ENCODE assay signal across 8 cellular contexts in the genomic region with DNA sequence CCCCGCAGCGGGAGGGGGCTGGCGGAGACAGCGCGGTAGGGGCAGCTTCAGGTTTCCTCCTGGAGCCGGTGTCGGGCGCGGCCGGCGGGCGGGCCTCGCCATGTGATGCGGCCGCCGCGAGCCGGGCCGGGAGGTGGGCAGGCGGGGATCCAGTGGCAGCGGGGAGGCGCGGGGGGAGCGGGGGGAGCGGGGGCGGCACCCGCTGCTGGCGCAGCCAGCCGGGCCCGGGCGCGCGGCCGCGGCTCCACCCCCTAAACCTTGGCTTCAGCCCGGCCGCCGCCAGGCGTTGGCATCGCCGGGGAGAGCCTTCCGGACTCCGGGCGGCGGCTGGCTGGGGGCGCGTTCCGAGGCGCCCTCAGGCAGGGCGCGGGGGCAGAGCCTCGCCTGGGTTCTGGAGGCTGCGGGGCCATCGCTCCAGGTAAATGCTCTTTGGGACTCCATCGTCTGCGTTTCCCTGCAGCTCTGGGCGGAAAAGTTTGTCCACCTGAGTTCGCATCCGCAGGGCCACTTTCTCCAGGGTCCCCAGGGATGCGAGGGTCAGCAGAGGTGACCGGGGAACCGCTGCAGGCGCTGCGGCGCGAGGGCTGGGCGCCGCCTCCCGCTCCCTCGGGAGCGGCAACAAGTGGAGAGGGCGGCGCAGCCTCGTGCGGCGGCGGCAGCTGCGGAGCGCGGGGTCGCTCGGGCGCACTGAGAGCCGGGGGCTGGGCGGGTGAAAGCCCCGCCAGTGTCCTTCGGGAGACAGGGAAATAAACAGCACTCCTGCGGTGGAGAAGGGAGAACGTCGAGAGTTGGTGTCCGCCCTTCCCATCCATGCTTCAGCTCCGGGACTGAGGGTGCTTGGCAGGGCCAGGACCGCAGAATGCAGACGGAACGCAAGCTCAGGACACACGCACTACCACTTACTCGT. TPM values are rescaled to one million over a fixed set of nuclear protein-coding genes. Genes with fewer than 3 reads are reported as not detected.
DNase-seq lines count a peak whose midpoint lies in the region; TF ChIP-seq lines count a peak whose summit lies in the region.

A gene with protein sequence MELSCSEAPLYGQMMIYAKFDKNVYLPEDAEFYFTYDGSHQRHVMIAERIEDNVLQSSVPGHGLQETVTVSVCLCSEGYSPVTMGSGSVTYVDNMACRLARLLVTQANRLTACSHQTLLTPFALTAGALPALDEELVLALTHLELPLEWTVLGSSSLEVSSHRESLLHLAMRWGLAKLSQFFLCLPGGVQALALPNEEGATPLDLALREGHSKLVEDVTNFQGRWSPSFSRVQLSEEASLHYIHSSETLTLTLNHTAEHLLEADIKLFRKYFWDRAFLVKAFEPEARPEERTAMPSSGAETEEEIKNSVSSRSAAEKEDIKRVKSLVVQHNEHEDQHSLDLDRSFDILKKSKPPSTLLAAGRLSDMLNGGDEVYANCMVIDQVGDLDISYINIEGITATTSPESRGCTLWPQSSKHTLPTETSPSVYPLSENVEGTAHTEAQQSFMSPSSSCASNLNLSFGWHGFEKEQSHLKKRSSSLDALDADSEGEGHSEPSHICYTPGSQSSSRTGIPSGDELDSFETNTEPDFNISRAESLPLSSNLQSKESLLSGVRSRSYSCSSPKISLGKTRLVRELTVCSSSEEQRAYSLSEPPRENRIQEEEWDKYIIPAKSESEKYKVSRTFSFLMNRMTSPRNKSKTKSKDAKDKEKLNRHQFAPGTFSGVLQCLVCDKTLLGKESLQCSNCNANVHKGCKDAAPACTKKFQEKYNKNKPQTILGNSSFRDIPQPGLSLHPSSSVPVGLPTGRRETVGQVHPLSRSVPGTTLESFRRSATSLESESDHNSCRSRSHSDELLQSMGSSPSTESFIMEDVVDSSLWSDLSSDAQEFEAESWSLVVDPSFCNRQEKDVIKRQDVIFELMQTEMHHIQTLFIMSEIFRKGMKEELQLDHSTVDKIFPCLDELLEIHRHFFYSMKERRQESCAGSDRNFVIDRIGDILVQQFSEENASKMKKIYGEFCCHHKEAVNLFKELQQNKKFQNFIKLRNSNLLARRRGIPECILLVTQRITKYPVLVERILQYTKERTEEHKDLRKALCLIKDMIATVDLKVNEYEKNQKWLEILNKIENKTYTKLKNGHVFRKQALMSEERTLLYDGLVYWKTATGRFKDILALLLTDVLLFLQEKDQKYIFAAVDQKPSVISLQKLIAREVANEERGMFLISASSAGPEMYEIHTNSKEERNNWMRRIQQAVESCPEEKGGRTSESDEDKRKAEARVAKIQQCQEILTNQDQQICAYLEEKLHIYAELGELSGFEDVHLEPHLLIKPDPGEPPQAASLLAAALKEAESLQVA (N-terminal part only) (plus strand): TSS at position 292 of the 907 bp plus-strand sequence. CDS start 58,656 bp downstream, outside the sequence.

- no peaks in the 10 kb centered on the region for H3K79me2 ChIP-seq in OCI-LY7 (ENCODE audit: insufficient read depth, low read depth, low read length)

- no peak within 1 kb of the TSS for H2AFZ ChIP-seq in OCI-LY7 (ENCODE audit: low read length)

- no peaks in the 10 kb centered on the region for H3K36me3 ChIP-seq in OCI-LY7 (ENCODE audit: insufficient read depth, low read length)

- TF ChIP-seq CTCF in glutamatergic neuron (IDR thresholded peaks at IDR 0.05; ENCODE audit: partially characterized antibody, unreplicated experiment): no peak
- no peak for TF ChIP-seq CTCF in OCI-LY7 (conservative IDR thresholded peaks at IDR 0.05; ENCODE audit: low read length)

- POLR2A ChIA-PET in OCI-LY7 (lab: Charles Lee): no interaction called here

- peaks cover 3% of the 10 kb centered on the region for H3K4me1 Mint-ChIP-seq in activated naive CD8-positive, alpha-beta T cell (ENCODE audit: low read depth)
- H3K4me1 Mint-ChIP-seq in glutamatergic neuron (ENCODE audit: low read depth, unreplicated experiment): peaks cover 1% of the 10 kb centered on the region

- no peaks in the 10 kb centered on the region for H3K9me3 Mint-ChIP-seq in activated naive CD8-positive, alpha-beta T cell (ENCODE audit: low read depth)
- H3K9me3 Mint-ChIP-seq in glutamatergic neuron (ENCODE audit: unreplicated experiment): no peaks in the 10 kb centered on the region

- H3K27ac ChIP-seq in OCI-LY7 (ENCODE audit: low read depth, low read length, poor library complexity, severe bottlenecking): no peak within 1 kb of the TSS

- CTCF ChIA-PET in OCI-LY7 (lab: Charles Lee; ENCODE audit: unreplicated experiment): no interaction called here

- no TSS peak for BruUV-seq in OCI-LY7 (replicated peaks; lab: Mats Ljungman, UMichigan)

- no peak within 1 kb of the TSS for H3K4me2 ChIP-seq in OCI-LY7 (ENCODE audit: low read length)

- peak within 1 kb of the TSS; percentile 78 for H3K4me3 Mint-ChIP-seq in activated naive CD8-positive, alpha-beta T cell
- H3K4me3 Mint-ChIP-seq in glutamatergic neuron (ENCODE audit: unreplicated experiment): peak within 1 kb of the TSS; percentile 76

- intact Hi-C loops in OCI-LY7 (cut with micrococcal nuclease; ENCODE audit: unreplicated experiment): no loop called here

- H3K27ac Mint-ChIP-seq in activated naive CD8-positive, alpha-beta T cell: no peak within 1 kb of the TSS
- H3K27ac Mint-ChIP-seq in glutamatergic neuron (ENCODE audit: unreplicated experiment): no peak within 1 kb of the TSS

- H3K4me3 ChIP-seq in OCI-LY7 (ENCODE audit: low read depth, low read length, poor library complexity, severe bottlenecking): no peak within 1 kb of the TSS

- DNase-seq in DMS53 treated with DMSO at 0.1 percent for 48 hours (lab: John Stamatoyannopoulos, UW; ENCODE audit: unreplicated experiment) (peak; percentile 65), HCEC 1CT (peak; percentile 66), NCI-H226 (peak; percentile 76), glutamatergic neuron (peak; percentile 54), occipital lobe (lab: John Stamatoyannopoulos, UW) (peak; percentile 27), OCI-LY7 (ENCODE audit: low spot score) (no peak), DMS79 (lab: John Stamatoyannopoulos, UW) (no peak)

- no peaks in the 10 kb centered on the region for H3K9me2 ChIP-seq in OCI-LY7 (ENCODE audit: insufficient read depth, low read length)

- peaks cover 28% of the 10 kb centered on the region for H3K27me3 Mint-ChIP-seq in activated naive CD8-positive, alpha-beta T cell
- H3K27me3 Mint-ChIP-seq in glutamatergic neuron (ENCODE audit: unreplicated experiment): peaks cover 7% of the 10 kb centered on the region

- no peaks in the 10 kb centered on the region for H3K4me1 ChIP-seq in OCI-LY7 (ENCODE audit: insufficient read depth, low read length, poor library complexity, severe bottlenecking)

- H3K9me3 ChIP-seq in OCI-LY7 (ENCODE audit: low read length): no peaks in the 10 kb centered on the region

- no peaks in the 10 kb centered on the region for H3K36me3 Mint-ChIP-seq in activated naive CD8-positive, alpha-beta T cell
- no peaks in the 10 kb centered on the region for H3K36me3 Mint-ChIP-seq in glutamatergic neuron (ENCODE audit: unreplicated experiment)

- no peaks in the 10 kb centered on the region for H4K20me1 ChIP-seq in OCI-LY7 (ENCODE audit: insufficient read depth, low read length)

RNA-seq across cellular contexts. Expression of the gene that starts here (rescaled TPM):
- total RNA-seq in glutamatergic neuron (ENCODE audit: unreplicated experiment) (0.47 TPM), occipital lobe (6.7 TPM), OCI-LY7 (2022) (not detected in 2 replicates)
- total RNA-seq in OCI-LY7 (2014; rRNA removed; shearing (Covaris generic)): not detected in 2 replicates

Comparison
In these comparisons a context has a peak if more than half of its experiments do, and no peak if none do; other contexts are left out.
1. Peak in DNase-seq in glutamatergic neuron; RNA of the gene not detected or under 1 TPM.
2. DNase-seq: peak in DMS53 treated with DMSO at 0.1 percent for 48 hours (single experiment), HCEC 1CT (single experiment), NCI-H226 (single experiment) and occipital lobe (single experiment); none in OCI-LY7 (single experiment) and DMS79 (single experiment).